ENCODE assay signal across 17 cellular contexts in the genomic region with DNA sequence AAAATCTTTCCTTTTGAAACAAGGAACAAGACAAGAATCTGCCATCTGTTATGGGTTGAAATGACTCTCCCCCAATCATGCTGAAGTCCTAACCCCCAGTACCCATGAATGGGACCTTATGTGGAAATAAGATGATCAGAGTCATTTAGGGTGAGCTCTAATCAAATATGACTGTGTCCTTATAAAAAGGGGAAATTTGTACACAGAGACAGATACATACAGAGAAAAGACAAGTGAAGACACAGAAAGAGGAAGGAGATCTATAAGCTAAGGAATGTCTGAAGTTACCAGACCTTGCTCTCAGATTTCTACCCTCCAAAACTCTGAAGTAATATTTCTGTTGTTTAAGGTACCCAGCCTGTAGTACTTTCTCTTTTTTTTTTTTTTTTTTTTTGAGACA. TPM values are rescaled to one million over a fixed set of nuclear protein-coding genes. Genes with fewer than 3 reads are reported as not detected.
A peak's percentile ranks its signal among the peaks of the same experiment; 100 is the strongest.
DNase-seq lines count a peak whose midpoint lies in the region; ATAC-seq, FAIRE-seq and TF ChIP-seq lines count a peak whose summit lies in the region.
"Had no signal": no experiment of that assay in that cellular context is flagged by ENCODE, and none has a peak within 500 bp of the region (broad histone marks: within the 10 kb centered on the region; RNA-seq: fewer than 3 reads in every experiment).

No MANE protein-coding gene starts in this region.

- TF ChIP-seq POLR2A in NB4 (IDR thresholded peaks at IDR 0.05; ENCODE audit: extremely low read depth, insufficient read length), result no peak
- TF ChIP-seq POLR2A in GM12878 (IDR thresholded peaks at IDR 0.05; ENCODE audit: low read depth, low read length), result no peak

- H3K79me2 ChIP-seq in GM12878 (ENCODE audit: control insufficient read depth, insufficient read depth, low read length), result peaks cover 65% of the 10 kb centered on the region

- peaks cover 16% of the 10 kb centered on the region for H3K4me1 ChIP-seq in GM12878 (ENCODE audit: control insufficient read depth, insufficient read depth, low read length)
- H3K4me1 ChIP-seq: Peyer's patch had no signal

- no peak for TF ChIP-seq EP300 in GM12878 (IDR thresholded peaks at IDR 0.05; ENCODE audit: borderline replicate concordance in 1 of 2, control insufficient read depth in 1 of 2, low read depth in 2 of 2, low read length in 2 of 2)

- ATAC-seq in GM18508 (IDR thresholded peaks at IDR 0.05; ENCODE audit: insufficient read depth, unreplicated experiment), result peak; percentile 54
- ATAC-seq in HG02870 (IDR thresholded peaks at IDR 0.05; ENCODE audit: unreplicated experiment), result peak; percentile 39
- peak; percentile 61 for ATAC-seq in GM12878
- ATAC-seq in GM19467 (IDR thresholded peaks at IDR 0.05; ENCODE audit: unreplicated experiment), result no peak
- no peak for ATAC-seq in HG03039 (IDR thresholded peaks at IDR 0.05; ENCODE audit: unreplicated experiment)
- ATAC-seq: heart left ventricle had no signal

- H3K9ac ChIP-seq in GM12878 (ENCODE audit: control insufficient read depth, insufficient read depth, low read length), result no peak overlapping the region

- intact Hi-C loops in GM12878 (cut with micrococcal nuclease; ENCODE audit: unreplicated experiment), result no loop called here

- peaks cover 0 to 3% of the 10 kb centered on the region in 2 experiments; a peak in 2 of 4 replicates for H3K36me3 ChIP-seq in GM12878 (ENCODE audit: control insufficient read depth in 2 of 2, insufficient read depth in 2 of 2, low read length in 1 of 2)
- H3K36me3 ChIP-seq: heart left ventricle, MG63, Peyer's patch had no signal

- no peak for FAIRE-seq in GM12878 (lab: Jason Lieb, UNC)

- no peak overlapping the region for H3K4me3 ChIP-seq in NB4 (ENCODE audit: low read depth, low read length)
- no peak overlapping the region for H3K4me3 ChIP-seq in GM12878
- H3K4me3 ChIP-seq: heart left ventricle, MG63, Peyer's patch had no signal

- CTCF ChIA-PET in GM12878 (lab: Yijun Ruan, JAX), result no interaction called here

- no peak overlapping the region for H3K27ac ChIP-seq in GM12878 (ENCODE audit: control insufficient read depth, insufficient read depth)
- H3K27ac ChIP-seq: heart left ventricle, Peyer's patch had no signal

- no peak overlapping the region for H3K4me2 ChIP-seq in GM12878 (ENCODE audit: control insufficient read depth, insufficient read depth)

- no TSS peak for BruUV-seq in GM12878 (replicated peaks; lab: Mats Ljungman, UMichigan)

- no peaks in the 10 kb centered on the region for H4K20me1 ChIP-seq in GM12878 (ENCODE audit: control insufficient read depth, insufficient read depth)

- in situ Hi-C loops in GM12878 (cut with MboI), result no loop called here

- H2AFZ ChIP-seq in GM12878 (ENCODE audit: control insufficient read depth, low read depth, low read length), result no peak overlapping the region

- DNase-seq in NB4 (ENCODE audit: low read depth), result peak; percentile 35
- no peak for DNase-seq in GM12878 (ENCODE audit: low read depth, low spot score)
- DNase-seq in activated gamma-delta T cell (lab: John Stamatoyannopoulos, UW), result no peak
- DNase-seq in iPS-NIHi7 (ENCODE audit: extremely low spot score), result no peak
- DNase-seq: amygdala; central memory CD4-positive, alpha-beta T cell; effector CD8-positive, alpha-beta T cell; GOT3; heart left ventricle; mammary epithelial cell; MG63; NCI-H526; Peyer's patch had no signal

- SMC1A ChIA-PET in GM12878 (lab: Charles Lee; ENCODE audit: uncharacterized antibody, unreplicated experiment), result interaction anchor here (0.8 to 1.4 kb wide), 4 partner anchors 8 to 16 kb away, joined by 3 to 4 read pairs (median 3); a partner anchor contains a TSS

- no peaks in the 10 kb centered on the region for H3K27me3 ChIP-seq in GM12878 (replicated peaks in 1 of 2; ENCODE audit: control insufficient read depth in 2 of 2, insufficient read depth in 2 of 2, low read length in 1 of 2)
- H3K27me3 ChIP-seq: heart left ventricle, MG63, Peyer's patch had no signal

- no peaks in the 10 kb centered on the region; the same call in 1 of the 3 replicates for H3K9me3 ChIP-seq in GM12878 (replicated peaks; ENCODE audit: control insufficient read depth, insufficient read depth, low read length)
- H3K9me3 ChIP-seq: heart left ventricle, MG63, Peyer's patch had no signal

- no peak for TF ChIP-seq RAD21 in GM12878 (IDR thresholded peaks at IDR 0.05; ENCODE audit: insufficient read depth, low read depth, low read length)

- POLR2A ChIA-PET in GM12878 (lab: Charles Lee), result interaction anchor here (0.6 to 1.1 kb wide), 3 partner anchors 15 to 243 kb away, joined by 3 to 4 read pairs (median 4); no protein-coding TSS in a partner anchor

- RAD21 ChIA-PET in GM12878 (lab: Charles Lee; ENCODE audit: unreplicated experiment), result interaction anchor here (0.7 kb wide), 1 partner anchor 17 kb away, joined by 4 read pairs; no protein-coding TSS in a partner anchor

- TF ChIP-seq CTCF in NB4 (IDR thresholded peaks at IDR 0.05; ENCODE audit: low read depth, low read length) (no peak), GM12878 (IDR thresholded peaks at IDR 0.05 in 2 of 3, conservative IDR thresholded peaks at IDR 0.05 in 1 of 3; ENCODE audit: control insufficient read depth in 2 of 3, extremely low read depth in 1 of 3, insufficient read depth in 1 of 3, low read depth in 3 of 3, low read length in 3 of 3) (no peak)

TF ChIP-seq in GM12878, 131 proteins besides CTCF, POLR2A, EP300 and RAD21:
- TF ChIP-seq BCL11A (IDR thresholded peaks at IDR 0.05; ENCODE audit: low read depth, low read length) (no peak), JUNB (IDR thresholded peaks at IDR 0.05) (0 out of 2 replicates have a peak, but pooled peaks have one; percentile 12)

RNA-seq across cellular contexts. Expression of a gene that starts 15.7 kb away (rescaled TPM):
- total RNA-seq in GM12878 (2013; cell fraction: nucleolus; rRNA removed), result 28.5 and 29.8 TPM in 2 replicates
- total RNA-seq in GM12878 (2014; rRNA removed), result 27.6 and 30.0 TPM in 2 replicates
- 21.1 and 22.5 TPM in 2 replicates for total RNA-seq in GM12878 (2014; rRNA removed; fragmentation: Illumina TruSeq; extraction: Trizol)
- total RNA-seq in GM12878 (2021), result 35.2 and 37.4 TPM in 2 replicates
- polyA plus RNA-seq in GM12878 (2011; ENCODE audit: low read depth), result 10.2 TPM
- polyA plus RNA-seq in GM12878 (2011; rRNA removed), result 13.0 and 16.2 TPM in 2 replicates
- 20.0 and 21.0 TPM in 2 replicates for polyA plus RNA-seq in GM12878 (2011; cell fraction: cytosol; rRNA removed)
- 19.8 and 24.6 TPM in 2 replicates for polyA plus RNA-seq in GM12878 (2011; cell fraction: nucleus; rRNA removed)
- 14.5 and 15.6 TPM in 2 replicates for polyA plus RNA-seq in GM12878 (2012)
- 23.4 and 28.0 TPM in 2 replicates for polyA plus RNA-seq in GM12878 (2014; fragmentation: Illumina TruSeq; extraction: Trizol)
- polyA plus RNA-seq in GM12878 (2014; fragmentation: Nextera tagmentation; extraction: Ambion mirVana), result 1 to 10 TPM; 7.9 to 8.1 TPM
- polyA plus RNA-seq in GM12878 (2014; rRNA removed), result 26.5 and 28.2 TPM in 2 replicates
- polyA plus RNA-seq in GM12878 (2016; fragmentation: Nextera tagmentation; extraction: Ambion mirVana), result 10 to 100 TPM in 1 of 2 experiments, 1 to 10 TPM in 1; 8.6 to 24.9 TPM
- polyA minus RNA-seq in GM12878 (2011; rRNA and poly(A)+ RNA removed), result 26.4 and 31.2 TPM in 2 replicates
- 12.5 and 13.8 TPM in 2 replicates for polyA minus RNA-seq in GM12878 (2011; cell fraction: cytosol; rRNA and poly(A)+ RNA removed)
- polyA minus RNA-seq in GM12878 (2011; cell fraction: nucleus; rRNA and poly(A)+ RNA removed), result 14.5 and 21.4 TPM in 2 replicates

RNA-seq across cellular contexts. Expression of a gene that starts 23.5 kb away (rescaled TPM):
- total RNA-seq in GM12878 (2013; cell fraction: nucleolus; rRNA removed), result 38.8 and 40.1 TPM in 2 replicates
- total RNA-seq in GM12878 (2014; rRNA removed) (7.2 and 7.3 TPM in 2 replicates), GM12878 (2014; rRNA removed; fragmentation: Illumina TruSeq; extraction: Trizol) (15.9 and 16.1 TPM in 2 replicates), GM12878 (2021) (11.3 and 13.2 TPM in 2 replicates)
- polyA plus RNA-seq in GM12878 (2011; ENCODE audit: low read depth), result 5.6 TPM
- polyA plus RNA-seq in GM12878 (2011; rRNA removed) (24.2 and 39.4 TPM in 2 replicates), GM12878 (2014; fragmentation: Illumina TruSeq; extraction: Trizol) (20.8 and 22.2 TPM in 2 replicates), GM12878 (2014; fragmentation: Nextera tagmentation; extraction: Ambion mirVana) (10 to 100 TPM; 15.7 to 19.5 TPM), GM12878 (2014; rRNA removed) (10.0 and 11.4 TPM in 2 replicates), GM12878 (2016; fragmentation: Nextera tagmentation; extraction: Ambion mirVana) (10 to 100 TPM; 13.5 to 15.2 TPM)
- 8.5 and 9.2 TPM in 2 replicates for polyA plus RNA-seq in GM12878 (2011; cell fraction: cytosol; rRNA removed)
- polyA plus RNA-seq in GM12878 (2011; cell fraction: nucleus; rRNA removed), result 7.9 and 8.6 TPM in 2 replicates
- 14.0 and 16.8 TPM in 2 replicates for polyA plus RNA-seq in GM12878 (2012)
- polyA minus RNA-seq in GM12878 (2011; rRNA and poly(A)+ RNA removed), result 7.2 and 7.8 TPM in 2 replicates
- polyA minus RNA-seq in GM12878 (2011; cell fraction: cytosol; rRNA and poly(A)+ RNA removed), result 5.1 and 9.5 TPM in 2 replicates
- polyA minus RNA-seq in GM12878 (2011; cell fraction: nucleus; rRNA and poly(A)+ RNA removed), result 6.6 and 9.1 TPM in 2 replicates

Comparison
In these comparisons a context has a peak if more than half of its experiments do, and no peak if none do; other contexts are left out.
1. ATAC-seq: peak in GM18508 (single experiment), HG02870 (single experiment) and GM12878 (single experiment); none in GM19467 (single experiment) and HG03039 (single experiment).